In the genomic region with DNA sequence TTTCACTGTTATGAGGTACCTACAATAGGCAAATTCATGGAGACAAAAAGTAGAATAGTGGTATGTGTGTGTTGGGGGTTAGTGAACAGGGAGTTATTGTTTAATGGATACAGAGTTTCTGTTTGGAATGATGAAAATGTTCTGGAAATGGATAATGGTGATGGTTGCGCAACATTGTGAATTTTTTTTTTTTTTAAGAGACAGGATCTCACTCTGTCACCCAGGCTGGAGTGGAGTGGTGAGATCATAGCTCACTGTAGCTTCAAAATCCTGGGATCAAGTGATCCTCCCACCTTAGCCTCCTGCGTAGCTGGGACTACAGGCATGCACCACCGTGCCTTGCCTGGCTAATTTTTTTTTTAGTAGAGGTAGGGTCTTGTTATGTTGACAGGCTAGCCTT, we compare ENCODE assay signal across 1 cellular context.
A peak's percentile ranks its signal among the peaks of the same experiment; 100 is the strongest.
TF ChIP-seq lines count a peak whose summit lies in the region.

No MANE protein-coding gene starts in this region.

TF ChIP-seq in IMR-90, 13 proteins besides CTCF, POLR2A, EP300 and RAD21:
- TF ChIP-seq FOS (IDR thresholded peaks at IDR 0.05; ENCODE audit: low read depth, low read length) (no peak), MAFK (IDR thresholded peaks at IDR 0.05; ENCODE audit: low read depth, low read length) (no peak), CHD1 (IDR thresholded peaks at IDR 0.05; ENCODE audit: low read depth, low read length) (no peak), BHLHE40 (IDR thresholded peaks at IDR 0.05; ENCODE audit: low read depth, low read length) (no peak), MXI1 (IDR thresholded peaks at IDR 0.05; ENCODE audit: borderline replicate concordance, low read depth, low read length) (no peak), CEBPB (IDR thresholded peaks at IDR 0.05; ENCODE audit: low read depth, low read length) (peak; percentile 90)
